Comparison of ENCODE assay signal across 27 cellular contexts in genomic region chr17:39696731-39697130, GRCh38. TPM values are rescaled to one million over a fixed set of nuclear protein-coding genes. Genes with fewer than 3 reads are reported as not detected.
"Had no signal": no experiment of that assay in that cellular context is flagged by ENCODE, and none has a peak within 500 bp of the region (broad histone marks: within the 10 kb centered on the region; RNA-seq: fewer than 3 reads in every experiment).

No MANE protein-coding gene starts in this region.

- H3K36me3 ChIP-seq: left ventricle myocardium inferior, pancreas, vagina had no signal

- H3K4me3 Mint-ChIP-seq: activated CD8-positive, alpha-beta memory T cell treated with anti-CD3 and anti-CD28 coated beads, Interleukin-2, amount 10 ng/mL, durations not matched to agents 7 days and 5 days; activated CD8-positive, alpha-beta T cell treated with anti-CD3 and anti-CD28 coated beads, Interleukin-2, amount 10 ng/mL, durations not matched to agents 7 days and 5 days; activated T-cell treated with anti-CD3 and anti-CD28 coated beads, Interleukin-2, amount 50 U/mL, for 72 hours; central memory CD8-positive, alpha-beta T cell; dendritic cell treated with granulocyte-macrophage colony-stimulating factor and Interleukin-4, amounts not matched to agents 40 ng/mL and 50 ng/mL, for 4 days; natural killer cell treated with Interleukin-12 subunit alpha and Interleukin-12 subunit beta and Interleukin-15 and Interleukin-18, amount 100 ng/mL, for 72 hours; stimulated activated naive B cell treated with anti-CD40 and anti-IgM and Interleukin-4, amounts not matched to agents 10 μg/mL and 1 μg/mL and 100 μg/mL, for 72 hours; T-helper 17 cell; type B pancreatic cell had no signal

- H3K9me3 ChIP-seq: esophagus muscularis mucosa, heart left ventricle, left ventricle myocardium inferior, mucosa of descending colon, pancreas, psoas muscle, vagina had no signal

- H3K4me2 ChIP-seq: smooth muscle cell had no signal

- H3K27ac Mint-ChIP-seq: activated CD8-positive, alpha-beta memory T cell treated with anti-CD3 and anti-CD28 coated beads, Interleukin-2, amount 10 ng/mL, durations not matched to agents 7 days and 5 days; activated CD8-positive, alpha-beta T cell treated with anti-CD3 and anti-CD28 coated beads, Interleukin-2, amount 10 ng/mL, durations not matched to agents 7 days and 5 days; activated naive CD4-positive, alpha-beta T cell treated with anti-CD3 and anti-CD28 coated beads, Interleukin-2, amount 50 U/mL, for 72 hours; activated T-cell treated with anti-CD3 and anti-CD28 coated beads, Interleukin-2, amount 50 U/mL, for 72 hours; dendritic cell treated with granulocyte-macrophage colony-stimulating factor and Interleukin-4, amounts not matched to agents 40 ng/mL and 50 ng/mL, for 4 days; natural killer cell treated with Interleukin-12 subunit alpha and Interleukin-12 subunit beta and Interleukin-15 and Interleukin-18, amount 100 ng/mL, for 72 hours; stimulated activated naive B cell treated with anti-CD40 and anti-IgM and Interleukin-4, amounts not matched to agents 10 μg/mL and 1 μg/mL and 100 μg/mL, for 72 hours; T-helper 17 cell had no signal

- H3K27me3 ChIP-seq: esophagus muscularis mucosa, foreskin keratinocyte, pancreas, vagina had no signal

- H3K4me3 ChIP-seq: esophagus muscularis mucosa, heart left ventricle, left ventricle myocardium inferior, lung, mucosa of descending colon, pancreas, psoas muscle, smooth muscle cell, vagina had no signal

- ATAC-seq: activated CD8-positive, alpha-beta memory T cell treated with anti-CD3 and anti-CD28 coated beads, Interleukin-2, amount 10 ng/mL, durations not matched to agents 7 days and 5 days; activated CD8-positive, alpha-beta T cell treated with anti-CD3 and anti-CD28 coated beads, Interleukin-2, amount 10 ng/mL, durations not matched to agents 7 days and 5 days; activated naive CD4-positive, alpha-beta T cell treated with anti-CD3 and anti-CD28 coated beads, Interleukin-2, amount 50 U/mL, for 72 hours; activated T-cell treated with anti-CD3 and anti-CD28 coated beads, Interleukin-2, amount 50 U/mL, for 72 hours; foreskin keratinocyte; heart left ventricle; mucosa of descending colon; pancreas; psoas muscle; stimulated activated naive B cell treated with anti-CD40 and anti-IgM and Interleukin-4, amounts not matched to agents 10 μg/mL and 1 μg/mL and 100 μg/mL, for 72 hours; T-helper 17 cell had no signal

- H3K27ac ChIP-seq: esophagus muscularis mucosa, foreskin keratinocyte, heart left ventricle, left ventricle myocardium inferior, psoas muscle, vagina had no signal

- H3K27me3 Mint-ChIP-seq: type B pancreatic cell had no signal

- H3K4me1 ChIP-seq: foreskin keratinocyte had no signal

- H3K9me3 Mint-ChIP-seq: activated naive CD4-positive, alpha-beta T cell treated with anti-CD3 and anti-CD28 coated beads, Interleukin-2, amount 50 U/mL, for 72 hours; activated T-cell treated with anti-CD3 and anti-CD28 coated beads, Interleukin-2, amount 50 U/mL, for 72 hours; central memory CD8-positive, alpha-beta T cell; dendritic cell treated with granulocyte-macrophage colony-stimulating factor and Interleukin-4, amounts not matched to agents 40 ng/mL and 50 ng/mL, for 4 days; natural killer cell treated with Interleukin-12 subunit alpha and Interleukin-12 subunit beta and Interleukin-15 and Interleukin-18, amount 100 ng/mL, for 72 hours; stimulated activated naive B cell treated with anti-CD40 and anti-IgM and Interleukin-4, amounts not matched to agents 10 μg/mL and 1 μg/mL and 100 μg/mL, for 72 hours; type B pancreatic cell had no signal

- DNase-seq: activated CD4-positive, alpha-beta T cell treated with anti-CD3 and anti-CD28 coated beads for 1 hour; activated CD8-positive, alpha-beta memory T cell treated with anti-CD3 and anti-CD28 coated beads, Interleukin-2, amount 10 ng/mL, durations not matched to agents 7 days and 5 days; activated CD8-positive, alpha-beta T cell treated with anti-CD3 and anti-CD28 coated beads, Interleukin-2, amount 10 ng/mL, durations not matched to agents 7 days and 5 days; activated naive CD4-positive, alpha-beta T cell; activated T-cell treated with anti-CD3 and anti-CD28 coated beads, Interleukin-2, amount 50 U/mL, for 72 hours; foreskin keratinocyte; hypothalamus; left ventricle myocardium inferior; mucosa of descending colon; nucleus accumbens; pancreas; stimulated activated CD4-positive, alpha-beta T cell treated with anti-CD3 and anti-CD28 coated beads, Interleukin-1b, Interleukin-23, amount 100 ng/mL, for 48 hours; stimulated activated naive B cell treated with anti-CD40 and anti-IgM and Interleukin-4, amounts not matched to agents 10 μg/mL and 1 μg/mL and 100 μg/mL, for 72 hours; T-helper 17 cell; T1000 had no signal

- FAIRE-seq: bronchial epithelial cell, pancreas had no signal

- H3K36me3 Mint-ChIP-seq: activated CD8-positive, alpha-beta memory T cell treated with anti-CD3 and anti-CD28 coated beads, Interleukin-2, amount 10 ng/mL, durations not matched to agents 7 days and 5 days; activated naive CD4-positive, alpha-beta T cell treated with anti-CD3 and anti-CD28 coated beads, Interleukin-2, amount 50 U/mL, for 72 hours; natural killer cell treated with Interleukin-12 subunit alpha and Interleukin-12 subunit beta and Interleukin-15 and Interleukin-18, amount 100 ng/mL, for 72 hours had no signal

RNA-seq across cellular contexts. Expression of gene PNMT, which starts 28.5 kb away (rescaled TPM):
- total RNA-seq: activated CD8-positive, alpha-beta memory T cell treated with anti-CD3 and anti-CD28 coated beads, Interleukin-2, amount 10 ng/mL, durations not matched to agents 7 days and 5 days; activated CD8-positive, alpha-beta T cell treated with anti-CD3 and anti-CD28 coated beads, Interleukin-2, amount 10 ng/mL, durations not matched to agents 7 days and 5 days; bronchial epithelial cell; foreskin keratinocyte; natural killer cell treated with Interleukin-12 subunit alpha and Interleukin-12 subunit beta and Interleukin-15 and Interleukin-18, amount 100 ng/mL, for 72 hours; smooth muscle cell; T-helper 17 cell had no signal

RNA-seq across cellular contexts. Expression of gene TCAP, which starts 31.6 kb away (rescaled TPM):
- total RNA-seq: bronchial epithelial cell, smooth muscle cell had no signal
